In genomic region chr13:41416276-41416675, GRCh38 we compare ENCODE assay signal across 20 cellular contexts. TPM values are rescaled to one million over a fixed set of nuclear protein-coding genes. Genes with fewer than 3 reads are reported as not detected.
DNase-seq lines count a peak whose midpoint lies in the region; ATAC-seq and TF ChIP-seq lines count a peak whose summit lies in the region.
"Had no signal": no experiment of that assay in that cellular context is flagged by ENCODE, and none has a peak within 500 bp of the region (broad histone marks: within the 10 kb centered on the region; RNA-seq: fewer than 3 reads in every experiment).

No MANE protein-coding gene starts in this region.

- H3K79me1 ChIP-seq in IMR-90 (ENCODE audit: low read depth in 1 of 2, low read length in 2 of 2): no peaks in the 10 kb centered on the region

- H2AK5ac ChIP-seq in IMR-90 (ENCODE audit: low read depth, low read length): no peak overlapping the region

- H2AK9ac ChIP-seq in IMR-90 (replicated peaks; ENCODE audit: low read depth, low read length, poor library complexity): no peak overlapping the region

- 49% methylated on average over 3 of the region's 3 CpGs for WGBS in mammary epithelial cell (ENCODE audit: low coverage, missing lambda C conversion rate)
- WGBS in IMR-90 (ENCODE audit: extremely low coverage in 2 of 2, insufficient read length in 1 of 2), 2 experiments: 0% methylated on average over 1 of the region's 3 CpGs; no CpG with 5 or more reads in 1 of the 2 experiments

- no peak overlapping the region for H2BK5ac ChIP-seq in IMR-90 (ENCODE audit: low read depth, low read length, poor library complexity, severe bottlenecking)

- in situ Hi-C loops in mammary epithelial cell (cut with MboI; ENCODE audit: low sequenced_read_pairs in 2 of 2) (loop anchor here (10.0 to 25.0 kb wide), 2 partner anchors 239 to 246 kb away; no protein-coding TSS in a partner anchor), IMR-90 (cut with MboI; ENCODE audit: low sequenced_read_pairs) (no loop called here)

- H3K9me3 Mint-ChIP-seq in MCF 10A (ENCODE audit: unreplicated experiment) (no peaks in the 10 kb centered on the region), GM23338 (peaks cover 2% of the 10 kb centered on the region; the same call in 1 of the 3 replicates)
- H3K9me3 Mint-ChIP-seq in activated T-helper 17 cell treated with anti-CD3 and anti-CD28 coated beads, Interleukin-2, amount 50 U/mL, for 72 hours: no peaks in the 10 kb centered on the region
- H3K9me3 Mint-ChIP-seq: CD4-positive, alpha-beta T cell had no signal

- no peak overlapping the region for H3K14ac ChIP-seq in IMR-90 (replicated peaks; ENCODE audit: low read depth, low read length)

- no peak for ATAC-seq in IMR-90 (ENCODE audit: low read depth)
- no peak for ATAC-seq in GM23338
- no peak for ATAC-seq in activated T-helper 17 cell treated with anti-CD3 and anti-CD28 coated beads, Interleukin-2, amount 50 U/mL, for 72 hours (replicated peaks)
- ATAC-seq: GM12878, HCT116, K562 had no signal

- no peak overlapping the region for H2AFZ ChIP-seq in mammary epithelial cell (ENCODE audit: low read depth, low read length)
- no peak overlapping the region for H2AFZ ChIP-seq in IMR-90 (replicated peaks; ENCODE audit: low read length, poor library complexity)
- no peak overlapping the region for H2AFZ ChIP-seq in GM23338

- peaks cover 4% of the 10 kb centered on the region for H3K4me1 ChIP-seq in mammary epithelial cell (ENCODE audit: insufficient read depth, low read length)
- H3K4me1 ChIP-seq in IMR-90 (ENCODE audit: control insufficient read depth, insufficient read depth, low read length): peaks cover 2% of the 10 kb centered on the region
- H3K4me1 ChIP-seq in GM23338 (ENCODE audit: insufficient read depth): no peaks in the 10 kb centered on the region

- H3K4me1 Mint-ChIP-seq in MCF 10A (ENCODE audit: insufficient read depth, unreplicated experiment) (peaks cover 8% of the 10 kb centered on the region), GM23338 (no peaks in the 10 kb centered on the region)
- H3K4me1 Mint-ChIP-seq in activated T-helper 17 cell treated with anti-CD3 and anti-CD28 coated beads, Interleukin-2, amount 50 U/mL, for 72 hours: no peaks in the 10 kb centered on the region

- H3K4me3 ChIP-seq in mammary epithelial cell (replicated peaks in 1 of 3; ENCODE audit: insufficient read depth in 1 of 3, low read depth in 2 of 3, low read length in 3 of 3) (no peak overlapping the region), IMR-90 (ENCODE audit: insufficient read depth, low read depth, low read length) (no peak overlapping the region), fibroblast of pulmonary artery (replicated peaks; ENCODE audit: low read depth, low read length) (no peak overlapping the region), GM23338 (no peak overlapping the region)
- H3K4me3 ChIP-seq: GM12878, K562 had no signal

- H3F3A ChIP-seq in GM23338 (replicated peaks; ENCODE audit: low read depth): no peaks in the 10 kb centered on the region

- intact Hi-C loops in mammary epithelial cell (cut with micrococcal nuclease) (no loop called here), MCF 10A (cut with micrococcal nuclease) (loop anchor here (10.0 kb wide), 1 partner anchor 149 kb away; no protein-coding TSS in a partner anchor), IMR-90 (cut with micrococcal nuclease) (no loop called here)

- no peak overlapping the region for H3K9ac ChIP-seq in mammary epithelial cell (ENCODE audit: insufficient read depth, low read length)
- H3K9ac ChIP-seq in IMR-90 (ENCODE audit: low read depth, low read length): no peak overlapping the region

- no peaks in the 10 kb centered on the region for H3K9me1 ChIP-seq in IMR-90 (ENCODE audit: insufficient read depth, low read length)

- H3K4me3 Mint-ChIP-seq in MCF 10A (ENCODE audit: unreplicated experiment) (no peak overlapping the region), GM23338 (no peak overlapping the region)
- H3K4me3 Mint-ChIP-seq in activated T-helper 17 cell treated with anti-CD3 and anti-CD28 coated beads, Interleukin-2, amount 50 U/mL, for 72 hours: no peak overlapping the region
- H3K4me3 Mint-ChIP-seq: CD4-positive, alpha-beta T cell had no signal

- H3K79me2 ChIP-seq in mammary epithelial cell (ENCODE audit: insufficient read depth, low read length) (no peaks in the 10 kb centered on the region), GM23338 (replicated peaks; ENCODE audit: insufficient read depth) (no peaks in the 10 kb centered on the region)

- H3K4me2 ChIP-seq in mammary epithelial cell (ENCODE audit: insufficient read depth, low read depth, low read length) (no peak overlapping the region), IMR-90 (ENCODE audit: low read depth, low read length) (no peak overlapping the region), GM23338 (no peak overlapping the region)

- POLR2A ChIA-PET in MCF 10A (lab: Yijun Ruan, JAX): interaction anchor here (0.6 kb wide), 1 partner anchor 660 kb away, joined by 4 read pairs; no protein-coding TSS in a partner anchor
- POLR2A ChIA-PET in IMR-90 (lab: Charles Lee; ENCODE audit: unreplicated experiment): no interaction called here

- no peak for TF ChIP-seq RAD21 in IMR-90 (IDR thresholded peaks at IDR 0.05; ENCODE audit: low read length)

- H4K20me1 ChIP-seq in mammary epithelial cell (ENCODE audit: insufficient read depth, low read length): no peaks in the 10 kb centered on the region
- H4K20me1 ChIP-seq in IMR-90 (ENCODE audit: insufficient read depth, low read length): no peaks in the 10 kb centered on the region
- H4K20me1 ChIP-seq in GM23338 (replicated peaks; ENCODE audit: insufficient read depth): no peaks in the 10 kb centered on the region

- no peak overlapping the region for H4K8ac ChIP-seq in IMR-90 (ENCODE audit: low read depth in 2 of 2, low read length in 2 of 2)

- dilution Hi-C loops in mammary epithelial cell (cut with HindIII; ENCODE audit: low sequenced_read_pairs) (no loop called here), IMR-90 (cut with HindIII; ENCODE audit: low sequenced_read_pairs, unreplicated experiment) (no loop called here)

- H3K4ac ChIP-seq in IMR-90 (ENCODE audit: low read depth, low read length): no peak overlapping the region

- DNase-seq in mammary epithelial cell (peak; percentile 29), MCF 10A (ENCODE audit: unreplicated experiment) (no peak), IMR-90 (peak; percentile 43), fibroblast of pulmonary artery (ENCODE audit: low read depth) (peak; percentile 8), DMS 273 treated with DMSO at 0.1 percent for 48 hours (lab: John Stamatoyannopoulos, UW) (no peak), GM23338 (ENCODE audit: low spot score) (no peak), GF-D8 (lab: John Stamatoyannopoulos, UW) (no peak)
- DNase-seq: C1 segment of cervical spinal cord; CD4-positive, alpha-beta T cell; DMS153; DMS79 treated with DMSO at 0.1 percent for 48 hours; GDM1 had no signal

- TF ChIP-seq CTCF in mammary epithelial cell (conservative IDR thresholded peaks at IDR 0.05 in 1 of 2, IDR thresholded peaks at IDR 0.05 in 1 of 2; ENCODE audit: extremely low read depth in 1 of 2, insufficient read depth in 1 of 2, low read depth in 1 of 2, low read length in 2 of 2) (no peak), MCF 10A (IDR thresholded peaks at IDR 0.05; ENCODE audit: unreplicated experiment) (no peak), IMR-90 (conservative IDR thresholded peaks at IDR 0.05; ENCODE audit: low read depth, low read length) (no peak), fibroblast of pulmonary artery (IDR thresholded peaks at IDR 0.05; ENCODE audit: low read length, missing control alignments) (no peak), GM23338 (conservative IDR thresholded peaks at IDR 0.05; ENCODE audit: low read depth in 2 of 2) (no peak)

- H3K56ac ChIP-seq in IMR-90 (ENCODE audit: extremely low read depth, insufficient read depth, low read length): no peak overlapping the region

- H3K9me2 ChIP-seq in GM23338 (ENCODE audit: insufficient read depth): no peaks in the 10 kb centered on the region

- H3K27me3 Mint-ChIP-seq in MCF 10A (ENCODE audit: insufficient read depth, unreplicated experiment) (no peaks in the 10 kb centered on the region), GM23338 (ENCODE audit: insufficient read depth, low read depth, poor library complexity) (peaks cover 4% of the 10 kb centered on the region)
- H3K27me3 Mint-ChIP-seq in activated T-helper 17 cell treated with anti-CD3 and anti-CD28 coated beads, Interleukin-2, amount 50 U/mL, for 72 hours: no peaks in the 10 kb centered on the region
- H3K27me3 Mint-ChIP-seq: CD4-positive, alpha-beta T cell had no signal

- H3K9me3 ChIP-seq in mammary epithelial cell (replicated peaks; ENCODE audit: insufficient read depth, low read length): no peaks in the 10 kb centered on the region
- H3K9me3 ChIP-seq in IMR-90 (ENCODE audit: control insufficient read depth, insufficient read depth, low read length): peaks cover 6% of the 10 kb centered on the region

- H3K18ac ChIP-seq in IMR-90 (ENCODE audit: low read depth, low read length): no peak overlapping the region

- CTCF ChIA-PET in mammary epithelial cell (lab: Charles Lee; ENCODE audit: low non-redundant PET) (no interaction called here), MCF 10A (lab: Yijun Ruan, JAX) (interaction anchor here (0.9 kb wide), 1 partner anchor 236 kb away, joined by 4 read pairs; no protein-coding TSS in a partner anchor), IMR-90 (lab: Yijun Ruan, JAX) (interaction anchor here (1.6 kb wide), 1 partner anchor 11 kb away, joined by 3 read pairs; no protein-coding TSS in a partner anchor)

- no peaks in the 10 kb centered on the region for H3K36me3 ChIP-seq in mammary epithelial cell (ENCODE audit: insufficient read depth, low read length)
- H3K36me3 ChIP-seq in IMR-90 (ENCODE audit: control insufficient read depth, insufficient read depth, low read length): no peaks in the 10 kb centered on the region
- no peaks in the 10 kb centered on the region for H3K36me3 ChIP-seq in GM23338 (ENCODE audit: insufficient read depth)

- no peak overlapping the region for H3K23ac ChIP-seq in IMR-90 (ENCODE audit: low read depth, low read length)

- TF ChIP-seq POLR2A in IMR-90 (IDR thresholded peaks at IDR 0.05; ENCODE audit: low read depth, low read length): no peak

- H2BK120ac ChIP-seq in IMR-90 (ENCODE audit: low read depth, low read length): no peak overlapping the region

- H3K27ac Mint-ChIP-seq in MCF 10A (ENCODE audit: low read depth, unreplicated experiment): no peak overlapping the region
- H3K27ac Mint-ChIP-seq in GM23338: no peak overlapping the region
- no peak overlapping the region for H3K27ac Mint-ChIP-seq in activated T-helper 17 cell treated with anti-CD3 and anti-CD28 coated beads, Interleukin-2, amount 50 U/mL, for 72 hours
- H3K27ac Mint-ChIP-seq: CD4-positive, alpha-beta T cell had no signal

- H4K5ac ChIP-seq in IMR-90 (ENCODE audit: low read depth, low read length): no peak overlapping the region

- BruUV-seq in mammary epithelial cell (replicated peaks; lab: Mats Ljungman, UMichigan) (no TSS peak), MCF 10A (replicated peaks; lab: Mats Ljungman, UMichigan) (no TSS peak), IMR-90 (replicated peaks; lab: Mats Ljungman, UMichigan) (no TSS peak)

- H4K91ac ChIP-seq in IMR-90 (ENCODE audit: insufficient read depth, low read depth, low read length): no peak overlapping the region

- H3K36me3 Mint-ChIP-seq in MCF 10A (ENCODE audit: insufficient read depth, unreplicated experiment) (no peaks in the 10 kb centered on the region), GM23338 (ENCODE audit: low read depth) (no peaks in the 10 kb centered on the region)
- no peaks in the 10 kb centered on the region for H3K36me3 Mint-ChIP-seq in activated T-helper 17 cell treated with anti-CD3 and anti-CD28 coated beads, Interleukin-2, amount 50 U/mL, for 72 hours (ENCODE audit: low read depth)

- no peak overlapping the region for H2BK15ac ChIP-seq in IMR-90 (ENCODE audit: low read depth, low read length)

- H3K27me3 ChIP-seq in mammary epithelial cell (ENCODE audit: insufficient read depth, low read length) (no peaks in the 10 kb centered on the region), IMR-90 (ENCODE audit: control insufficient read depth, insufficient read depth, low read length) (peaks cover 2% of the 10 kb centered on the region; the same call in 1 of the 2 replicates), GM23338 (ENCODE audit: insufficient read depth) (no peaks in the 10 kb centered on the region)

- H3K27ac ChIP-seq in mammary epithelial cell (ENCODE audit: insufficient read depth, low read depth, low read length) (no peak overlapping the region), IMR-90 (ENCODE audit: insufficient read depth, low read length) (no peak overlapping the region), GM23338 (ENCODE audit: low read depth) (no peak overlapping the region)
- H3K27ac ChIP-seq: 22Rv1, HL-60 had no signal

- H2BK20ac ChIP-seq in IMR-90 (ENCODE audit: low read depth, low read length): no peak overlapping the region

RNA-seq across cellular contexts. Expression of gene RGCC, which starts 41.1 kb away (rescaled TPM):
- 1 to 10 TPM; 1.4 to 8.0 TPM for total RNA-seq in mammary epithelial cell
- polyA plus RNA-seq in mammary epithelial cell: 3.7 TPM
- polyA minus RNA-seq in mammary epithelial cell: not detected
- total RNA-seq in MCF 10A (2022): 2.9 and 3.7 TPM in 2 replicates
- total RNA-seq in IMR-90 (2012; rRNA removed): 6.1 and 7.5 TPM in 2 replicates
- polyA plus RNA-seq in IMR-90 (2012; rRNA removed): 7.6 and 10.6 TPM in 2 replicates
- polyA plus RNA-seq in IMR-90 (2012; cell fraction: cytosol; rRNA removed): 4.6 and 11.3 TPM in 2 replicates
- 6.4 and 25.4 TPM in 2 replicates for polyA plus RNA-seq in IMR-90 (2012; cell fraction: nucleus; rRNA removed; ENCODE audit: low replicate concordance)
- 0.66 TPM in 1 of 2 replicates, not detected in the other for total RNA-seq in GM23338 (2014; rRNA removed; shearing (Covaris generic))
- polyA plus RNA-seq in GM23338 (2016; fragmentation: Nextera tagmentation; extraction: Ambion mirVana): 0.65 and 0.78 TPM in 2 replicates
- 100 to 1,000 TPM in 1 of 2 donors, 10 to 100 TPM in 1; 57.0 to 163 TPM for total RNA-seq in activated T-helper 17 cell treated with anti-CD3 and anti-CD28 coated beads, Interleukin-2, amount 50 U/mL, for 72 hours
- total RNA-seq: A673 had no signal
- polyA plus RNA-seq: H1 had no signal

Comparison
In these comparisons a context has a peak if more than half of its experiments do, and no peak if none do; other contexts are left out.
1. DNase-seq: peak in mammary epithelial cell (single experiment), IMR-90 (single experiment) and fibroblast of pulmonary artery (single experiment); none in MCF 10A (single experiment), DMS 273 treated with DMSO at 0.1 percent for 48 hours (single experiment), GM23338 (single experiment) and GF-D8 (single experiment).